ENCODE assay signal across 8 cellular contexts in the genomic region with DNA sequence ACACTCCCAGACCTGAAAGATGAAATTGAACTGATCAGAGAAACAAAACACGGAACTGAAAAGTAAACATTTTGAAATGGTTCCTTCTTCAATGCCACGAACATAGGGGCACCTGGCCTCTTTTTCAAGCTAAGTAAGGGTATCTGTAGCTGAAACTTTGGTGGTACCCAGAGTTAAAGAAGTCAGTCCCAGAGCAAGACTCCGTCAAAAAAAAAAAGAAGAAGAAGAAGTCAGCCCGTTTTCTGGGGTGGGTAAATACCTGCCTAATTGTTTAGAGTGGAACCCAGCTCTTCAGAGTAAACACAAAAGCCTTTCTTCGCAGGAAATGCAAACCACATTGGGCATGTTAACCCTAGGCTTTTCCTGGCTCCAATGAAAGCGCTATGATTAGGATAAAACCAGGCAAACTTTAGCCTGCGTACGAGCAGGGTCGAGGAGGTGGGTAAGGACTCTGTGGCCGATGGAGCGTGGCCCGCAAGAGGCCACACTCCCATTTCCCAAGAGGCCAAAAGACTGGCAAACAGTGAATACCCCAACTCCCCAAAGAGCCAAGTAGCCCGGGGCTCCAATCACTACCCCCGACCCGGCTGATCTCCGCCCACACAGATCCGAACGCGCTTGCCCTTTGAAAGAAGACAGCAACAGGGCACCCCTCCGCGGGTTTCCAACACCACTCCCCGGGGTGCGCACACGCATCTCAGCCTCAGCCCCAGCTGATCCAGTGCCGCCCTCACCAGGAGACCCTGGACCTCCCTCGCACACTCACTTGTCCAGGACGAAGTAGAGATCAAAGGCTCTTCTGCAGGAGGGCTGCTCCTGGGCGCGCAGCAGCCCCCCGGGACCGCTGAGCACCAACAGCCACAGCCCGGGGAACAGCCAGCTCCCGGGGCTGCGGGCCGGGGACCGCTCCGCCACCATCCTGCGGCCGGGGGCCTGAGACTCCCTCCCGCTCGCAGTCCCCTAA. TPM values are rescaled to one million over a fixed set of nuclear protein-coding genes. Genes with fewer than 3 reads are reported as not detected.
DNase-seq lines count a peak whose midpoint lies in the region; ATAC-seq and TF ChIP-seq lines count a peak whose summit lies in the region.

No MANE protein-coding gene starts in this region.

- DNase-seq in BE2C (peak; percentile 63), SJCRH30 (peak; percentile 83 to 84), heart right ventricle (peak; percentile 50 to 55), retinal pigment epithelial cell (ENCODE audit: low read depth) (no peak)

- TF ChIP-seq CTCF in BE2C (IDR thresholded peaks at IDR 0.05; ENCODE audit: low read depth, low read length): no peak; the same call in 1 of the 2 replicates
- TF ChIP-seq CTCF in heart right ventricle (IDR thresholded peaks at IDR 0.05): peak in 1 of 9 donors; percentile 22
- TF ChIP-seq CTCF in retinal pigment epithelial cell (conservative IDR thresholded peaks at IDR 0.05; ENCODE audit: low read depth, low read length): no peak

- H3K36me3 Mint-ChIP-seq in activated naive CD4-positive, alpha-beta T cell treated with anti-CD3 and anti-CD28 coated beads, Interleukin-2, amount 50 U/mL, for 24 hours: peaks cover 15% of the 10 kb centered on the region

- H3K27me3 ChIP-seq in BE2C: no peaks in the 10 kb centered on the region
- H3K27me3 ChIP-seq in SJCRH30: no peaks in the 10 kb centered on the region
- no peaks in the 10 kb centered on the region for H3K27me3 ChIP-seq in heart right ventricle

- ATAC-seq in GM19328 (IDR thresholded peaks at IDR 0.05; ENCODE audit: unreplicated experiment): peak; percentile 16
- peak; percentile 30 for ATAC-seq in HG03432 (IDR thresholded peaks at IDR 0.05; ENCODE audit: unreplicated experiment)
- ATAC-seq in heart right ventricle: peak; percentile 22 to 75 (median 42)
- no peak for ATAC-seq in GM19452 (IDR thresholded peaks at IDR 0.05; ENCODE audit: unreplicated experiment)

- intact Hi-C loops in heart right ventricle (cut with DNase I): loop anchor here in 5 of 10 donors (2.0 to 10.0 kb wide), 5 partner anchors 35 to 157 kb away; no protein-coding TSS in a partner anchor

- WGBS in heart right ventricle, 2 donors: 3% methylated on average over 41 of the region's 41 CpGs

- peak overlapping the region; percentile 96 for H3K4me3 Mint-ChIP-seq in activated naive CD4-positive, alpha-beta T cell treated with anti-CD3 and anti-CD28 coated beads, Interleukin-2, amount 50 U/mL, for 24 hours

- H3K4me3 ChIP-seq in BE2C (ENCODE audit: low read depth, low read length): peak overlapping the region; percentile 88
- H3K4me3 ChIP-seq in SJCRH30: peak overlapping the region; percentile 95
- peak overlapping the region; percentile 70 to 97 (median 91) for H3K4me3 ChIP-seq in heart right ventricle
- H3K4me3 ChIP-seq in retinal pigment epithelial cell (ENCODE audit: low read length): peak overlapping the region; percentile 82

- H3K4me1 ChIP-seq in BE2C (peaks cover 17% of the 10 kb centered on the region), SJCRH30 (peaks cover 15% of the 10 kb centered on the region), heart right ventricle (peaks cover 0 to 70% (median 27%) of the 10 kb centered on the region in 9 donors)

- H3K27ac ChIP-seq in SJCRH30 (peak overlapping the region; percentile 94), heart right ventricle (peak overlapping the region; percentile 85 to 97 (median 93))

- peak overlapping the region; percentile 92 for H3K27ac Mint-ChIP-seq in activated naive CD4-positive, alpha-beta T cell treated with anti-CD3 and anti-CD28 coated beads, Interleukin-2, amount 50 U/mL, for 24 hours

- no peaks in the 10 kb centered on the region for H3K27me3 Mint-ChIP-seq in activated naive CD4-positive, alpha-beta T cell treated with anti-CD3 and anti-CD28 coated beads, Interleukin-2, amount 50 U/mL, for 24 hours

- H3K9me3 ChIP-seq in BE2C: no peaks in the 10 kb centered on the region
- no peaks in the 10 kb centered on the region for H3K9me3 ChIP-seq in SJCRH30 (replicated peaks)
- no peaks in the 10 kb centered on the region for H3K9me3 ChIP-seq in heart right ventricle

- peaks cover 82% of the 10 kb centered on the region for H3K4me1 Mint-ChIP-seq in activated naive CD4-positive, alpha-beta T cell treated with anti-CD3 and anti-CD28 coated beads, Interleukin-2, amount 50 U/mL, for 24 hours

- H3K9me3 Mint-ChIP-seq in activated naive CD4-positive, alpha-beta T cell treated with anti-CD3 and anti-CD28 coated beads, Interleukin-2, amount 50 U/mL, for 24 hours: no peaks in the 10 kb centered on the region

- peaks cover 2% of the 10 kb centered on the region; the same call in 1 of the 2 replicates for H3K36me3 ChIP-seq in BE2C
- peaks cover 26% of the 10 kb centered on the region for H3K36me3 ChIP-seq in SJCRH30
- H3K36me3 ChIP-seq in heart right ventricle: peaks cover 0 to 27% (median 6%) of the 10 kb centered on the region in 9 donors

RNA-seq across cellular contexts. Expression of gene ANTXR2, which starts 1.1 kb away (rescaled TPM):
- polyA plus RNA-seq in BE2C (2012; ENCODE audit: insufficient read depth, insufficient read length, low read depth): 98.4 TPM
- total RNA-seq in SJCRH30 (2014; rRNA removed; shearing (Covaris generic)): 34.5 and 35.8 TPM in 2 replicates
- 10 to 100 TPM; 37.2 to 68.4 (median 49.8) TPM for total RNA-seq in heart right ventricle
- polyA plus RNA-seq in heart right ventricle: 10 to 100 TPM in 1 of 2 donors, 1 to 10 TPM in 1; 9.9 to 10.1 TPM
